8 cellular contexts compared by ENCODE assay signal in the genomic region with DNA sequence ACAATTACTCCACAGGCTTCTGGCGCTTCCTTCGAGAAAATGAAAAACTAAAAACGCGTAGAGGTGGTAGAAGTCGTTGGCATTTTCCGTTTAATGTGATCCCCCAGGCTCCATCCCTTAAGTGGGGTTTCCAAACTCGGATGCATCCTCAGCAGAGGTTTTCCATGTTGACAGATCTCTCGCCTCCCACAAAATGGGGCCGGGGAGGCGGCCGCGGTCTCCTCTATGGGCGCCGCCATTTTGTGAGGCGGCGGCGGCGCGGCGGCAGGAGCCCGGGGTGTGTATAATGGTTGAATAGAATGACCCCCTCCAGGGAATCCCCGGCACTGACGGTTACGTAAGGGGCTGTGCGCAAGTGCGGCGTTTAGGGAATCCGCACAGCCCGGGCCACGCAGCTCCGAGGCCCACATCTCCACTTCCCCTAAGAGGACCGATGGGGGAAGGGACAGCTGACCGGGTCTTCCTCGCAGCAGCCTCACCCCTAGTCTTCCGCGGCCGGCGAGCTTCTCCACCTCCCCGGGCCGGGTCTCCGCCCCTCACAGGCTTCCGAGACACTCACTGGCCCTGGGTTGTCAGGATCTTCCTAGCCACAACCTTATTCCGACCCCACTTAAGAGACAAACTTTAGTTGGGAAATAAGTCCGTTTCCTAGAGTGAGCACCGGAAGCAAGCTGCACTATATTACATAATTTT. TPM values are rescaled to one million over a fixed set of nuclear protein-coding genes. Genes with fewer than 3 reads are reported as not detected.
DNase-seq lines count a peak whose midpoint lies in the region; ATAC-seq and TF ChIP-seq lines count a peak whose summit lies in the region.

No MANE protein-coding gene starts in this region.

- H3K27ac Mint-ChIP-seq in activated T-cell treated with anti-CD3 and anti-CD28 coated beads, Interleukin-2, amount 50 U/mL, for 24 hours: peak overlapping the region; percentile 99

- H4K20me1 ChIP-seq in PC-3 (ENCODE audit: low read length): no peaks in the 10 kb centered on the region

- no peaks in the 10 kb centered on the region for H3K9me3 Mint-ChIP-seq in activated T-cell treated with anti-CD3 and anti-CD28 coated beads, Interleukin-2, amount 50 U/mL, for 24 hours

- CTCF ChIA-PET in PC-3 (lab: Charles Lee): interaction anchor here (0.6 to 1.6 kb wide), 4 partner anchors 24 to 496 kb away, joined by 3 to 7 read pairs (median 4); no protein-coding TSS in a partner anchor

- no peaks in the 10 kb centered on the region for H3K27me3 ChIP-seq in PC-3 (ENCODE audit: low read length)
- H3K27me3 ChIP-seq in mucosa of rectum (ENCODE audit: control insufficient read depth in 2 of 2, insufficient read depth in 2 of 2, low read length in 2 of 2): no peaks in the 10 kb centered on the region

- intact Hi-C loops in PC-3 (cut with micrococcal nuclease): loop anchor here (2.0 to 5.0 kb wide), 6 partner anchors 23 to 595 kb away; partner anchors contain the start of gene ANO6

- no peaks in the 10 kb centered on the region for H3K27me3 Mint-ChIP-seq in activated T-cell treated with anti-CD3 and anti-CD28 coated beads, Interleukin-2, amount 50 U/mL, for 24 hours

- H3K9me2 ChIP-seq in PC-3 (replicated peaks; ENCODE audit: low read length): no peaks in the 10 kb centered on the region

- peak overlapping the region; percentile 88 for H3K4me3 ChIP-seq in Jurkat, Clone E6-1 (ENCODE audit: low read length)
- H3K4me3 ChIP-seq in PC-3 (ENCODE audit: low read length) (peak overlapping the region; percentile 87), mucosa of rectum (ENCODE audit: low read length in 2 of 2) (peak overlapping the region; percentile 94 to 95)

- no peak for TF ChIP-seq CTCF in PC-3 (conservative IDR thresholded peaks at IDR 0.05; ENCODE audit: low read depth, low read length)

- DNase-seq in DMS53 (lab: John Stamatoyannopoulos, UW): peak; percentile 100
- DNase-seq in Jurkat, Clone E6-1 (ENCODE audit: low read depth, low spot score): peak; percentile 96
- peak; percentile 95 for DNase-seq in PC-3
- peak; percentile 90 for DNase-seq in activated T-cell treated with anti-CD3 and anti-CD28 coated beads, Interleukin-2, amount 50 U/mL, for 24 hours
- DNase-seq in erythroblast (lab: John Stamatoyannopoulos, UW): peak; percentile 95 to 97
- DNase-seq in stimulated activated CD8-positive, alpha-beta memory T cell treated with anti-CD3 and anti-CD28 coated beads, Interleukin-4, amount 100 ng/mL, for 4 hours (ENCODE audit: low read depth in 2 of 2, low spot score in 1 of 2): peak; percentile 63 to 77

- peak overlapping the region; percentile 98 for H3K4me3 Mint-ChIP-seq in activated T-cell treated with anti-CD3 and anti-CD28 coated beads, Interleukin-2, amount 50 U/mL, for 24 hours

- H3K27ac ChIP-seq in PC-3 (ENCODE audit: low read length) (peak overlapping the region; percentile 82), mucosa of rectum (ENCODE audit: low read depth in 2 of 2, low read length in 2 of 2) (peak overlapping the region; percentile 98 to 99)

- H3K36me3 ChIP-seq in PC-3 (ENCODE audit: low read depth, low read length): no peaks in the 10 kb centered on the region
- H3K36me3 ChIP-seq in mucosa of rectum (ENCODE audit: control insufficient read depth in 2 of 2, insufficient read depth in 2 of 2, low read length in 2 of 2): no peaks in the 10 kb centered on the region

- POLR2A ChIA-PET in PC-3 (lab: Charles Lee; ENCODE audit: unreplicated experiment): interaction anchor here (0.5 to 1.1 kb wide), 4 partner anchors 95 to 1602 kb away, joined by 3 to 7 read pairs (median 4); no protein-coding TSS in a partner anchor

- TF ChIP-seq POLR2A in erythroblast (IDR thresholded peaks at IDR 0.05; ENCODE audit: low read length): peak; percentile 88

- H3K9ac ChIP-seq in PC-3 (ENCODE audit: low read length) (peak overlapping the region; percentile 91), mucosa of rectum (ENCODE audit: low read depth in 1 of 2, low read length in 2 of 2) (peak overlapping the region; percentile 94 to 97)

- H3K4me1 ChIP-seq in PC-3 (ENCODE audit: insufficient read depth, low read length): peaks cover 29% of the 10 kb centered on the region
- H3K4me1 ChIP-seq in mucosa of rectum (ENCODE audit: control insufficient read depth in 2 of 2, insufficient read depth in 2 of 2, low read length in 2 of 2): peaks cover 6 to 27% of the 10 kb centered on the region in 2 donors

- TSS peak; percentile 43 for BruUV-seq in PC-3 (replicated peaks; lab: Mats Ljungman, UMichigan)

- H2AFZ ChIP-seq in PC-3 (ENCODE audit: low read length): peak overlapping the region; percentile 91

- H3K4me1 Mint-ChIP-seq in activated T-cell treated with anti-CD3 and anti-CD28 coated beads, Interleukin-2, amount 50 U/mL, for 24 hours (ENCODE audit: low read depth): peaks cover 30% of the 10 kb centered on the region

- H3F3A ChIP-seq in PC-3 (ENCODE audit: low read length, unreplicated experiment): no peaks in the 10 kb centered on the region

- H3K4me2 ChIP-seq in PC-3 (ENCODE audit: low read length): peak overlapping the region; percentile 99

- ATAC-seq in GM21717 (IDR thresholded peaks at IDR 0.05; ENCODE audit: unreplicated experiment): peak; percentile 53
- ATAC-seq in PC-3: peak; percentile 57

- H3K79me2 ChIP-seq in PC-3 (ENCODE audit: low read length): peaks cover 72% of the 10 kb centered on the region

- peaks cover 49% of the 10 kb centered on the region for H3K36me3 Mint-ChIP-seq in activated T-cell treated with anti-CD3 and anti-CD28 coated beads, Interleukin-2, amount 50 U/mL, for 24 hours (ENCODE audit: low read depth)

- H3K9me3 ChIP-seq in PC-3 (ENCODE audit: low read length) (no peaks in the 10 kb centered on the region), mucosa of rectum (ENCODE audit: control insufficient read depth in 2 of 2, low read length in 2 of 2) (no peaks in the 10 kb centered on the region)

RNA-seq across cellular contexts. Expression of gene ARID2, which starts 2.1 kb away (rescaled TPM):
- polyA plus RNA-seq in Jurkat, Clone E6-1 (2012; ENCODE audit: insufficient read depth, insufficient read length): 22.6 TPM
- 15.4 and 25.0 TPM in 2 replicates for total RNA-seq in PC-3 (2014; rRNA removed)

Comparison
In these comparisons a context has a peak if more than half of its experiments do, and no peak if none do; other contexts are left out.
1. Peak in every context shown above with its lines: DNase-seq, ATAC-seq, H3K4me3 ChIP-seq and H3K27ac ChIP-seq.